9 cellular contexts compared by ENCODE assay signal in the genomic region with DNA sequence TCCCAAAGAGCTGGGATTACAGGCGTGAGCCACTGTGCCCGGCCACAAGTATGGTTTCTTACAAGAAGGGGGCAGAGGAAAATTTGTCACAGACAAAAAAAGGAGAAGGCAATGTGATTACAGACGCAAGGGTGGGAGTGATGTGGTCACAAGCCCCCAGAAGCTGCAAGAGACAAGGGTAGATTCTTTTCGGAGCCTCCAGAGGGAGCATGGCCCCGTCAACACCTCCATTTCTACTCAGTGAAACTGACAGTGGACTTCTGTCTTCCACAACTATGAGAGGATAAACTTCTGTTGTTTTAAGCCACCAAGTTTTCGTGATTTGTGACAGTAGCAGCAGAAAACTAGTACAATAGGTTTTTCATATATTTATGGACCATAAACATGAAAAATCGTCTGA. TPM values are rescaled to one million over a fixed set of nuclear protein-coding genes. Genes with fewer than 3 reads are reported as not detected.
DNase-seq lines count a peak whose midpoint lies in the region; ATAC-seq and TF ChIP-seq lines count a peak whose summit lies in the region.
"Had no signal": no experiment of that assay in that cellular context is flagged by ENCODE, and none has a peak within 500 bp of the region (broad histone marks: within the 10 kb centered on the region; RNA-seq: fewer than 3 reads in every experiment).

No MANE protein-coding gene starts in this region.

- H3K9me3 ChIP-seq in OCI-LY3 (ENCODE audit: insufficient read depth, low read length) (no peaks in the 10 kb centered on the region), fibroblast of lung (ENCODE audit: control insufficient read depth, insufficient read depth, low read depth, low read length) (no peaks in the 10 kb centered on the region), spleen (no peaks in the 10 kb centered on the region)
- H3K9me3 ChIP-seq: BLaER1 had no signal

- intact Hi-C loops in spleen (cut with DNase I; ENCODE audit: low total_unique reads) = loop anchor here (5.0 kb wide), 2 partner anchors 64 to 156 kb away; no protein-coding TSS in a partner anchor

- no peak for TF ChIP-seq POLR2A in spleen (IDR thresholded peaks at IDR 0.05)

- H3K27ac Mint-ChIP-seq in effector memory CD8-positive, alpha-beta T cell = no peak overlapping the region

- no peak overlapping the region for H3K27ac ChIP-seq in OCI-LY3 (ENCODE audit: low read length)
- no peak overlapping the region for H3K27ac ChIP-seq in fibroblast of lung (ENCODE audit: insufficient read depth, low read length)
- no peak overlapping the region for H3K27ac ChIP-seq in spleen
- H3K27ac ChIP-seq: BLaER1 had no signal

- DNase-seq in NCI-H748 (lab: John Stamatoyannopoulos, UW; ENCODE audit: unreplicated experiment) (peak; percentile 5), NCI-H748 treated with DMSO at 0.1 percent for 48 hours (lab: John Stamatoyannopoulos, UW) (no peak), fibroblast of lung (ENCODE audit: low read depth in 2 of 2) (peak; percentile 35 to 55), spleen (no peak), activated gamma-delta T cell treated with Interleukin-2 at 50 U/mL for 16 hours (no peak)
- no peak for DNase-seq in effector memory CD8-positive, alpha-beta T cell

- no peaks in the 10 kb centered on the region for H4K20me1 ChIP-seq in OCI-LY3 (ENCODE audit: insufficient read depth, low read length)
- H4K20me1 ChIP-seq in fibroblast of lung (ENCODE audit: control insufficient read depth, extremely low read depth, insufficient read depth, low read length) = no peaks in the 10 kb centered on the region

- H3K4me3 Mint-ChIP-seq in effector memory CD8-positive, alpha-beta T cell = no peak overlapping the region

- TF ChIP-seq CTCF in OCI-LY3 (IDR thresholded peaks at IDR 0.05; ENCODE audit: low read depth, low read length) (peak; percentile 49), fibroblast of lung (conservative IDR thresholded peaks at IDR 0.05 in 1 of 2, IDR thresholded peaks at IDR 0.05 in 1 of 2; ENCODE audit: low read depth in 1 of 2, low read length in 2 of 2) (peak; percentile 61 to 69), spleen (IDR thresholded peaks at IDR 0.05 in 8 of 11, conservative IDR thresholded peaks at IDR 0.05 in 3 of 11) (peak in 6 of 11 experiments; percentile 16 to 47 (median 28))

- H3K36me3 ChIP-seq in OCI-LY3 (replicated peaks; ENCODE audit: low read depth, low read length) (no peaks in the 10 kb centered on the region), fibroblast of lung (ENCODE audit: control insufficient read depth, insufficient read depth, low read length) (no peaks in the 10 kb centered on the region), spleen (no peaks in the 10 kb centered on the region)
- H3K36me3 ChIP-seq: BLaER1 had no signal

- H2AFZ ChIP-seq in OCI-LY3 (ENCODE audit: low read depth, low read length) = peak overlapping the region; percentile 41; the same call in 1 of the 2 replicates
- no peak overlapping the region for H2AFZ ChIP-seq in fibroblast of lung (ENCODE audit: low read length)

- ATAC-seq in GM18517 (IDR thresholded peaks at IDR 0.05; ENCODE audit: unreplicated experiment) = no peak
- ATAC-seq in effector memory CD8-positive, alpha-beta T cell (replicated peaks) = no peak

- H3K36me3 Mint-ChIP-seq in effector memory CD8-positive, alpha-beta T cell (ENCODE audit: insufficient read depth) = peaks cover 3% of the 10 kb centered on the region

- H3K9me3 Mint-ChIP-seq in effector memory CD8-positive, alpha-beta T cell = no peaks in the 10 kb centered on the region

- H3K27me3 ChIP-seq in OCI-LY3 (ENCODE audit: low read depth, low read length) (no peaks in the 10 kb centered on the region), fibroblast of lung (ENCODE audit: control insufficient read depth, insufficient read depth, low read length) (no peaks in the 10 kb centered on the region), spleen (replicated peaks in 1 of 7) (peaks cover 2 to 83% (median 36%) of the 10 kb centered on the region in 7 donors)

- 36 to 45% (median 41%) methylated on average over 7 of the region's 7 CpGs for WGBS in spleen, 5 donors

- H3K4me2 ChIP-seq in OCI-LY3 (ENCODE audit: low read length) (peak overlapping the region; percentile 64), fibroblast of lung (ENCODE audit: extremely low read depth, insufficient read depth, low read length) (no peak overlapping the region)
- H3K4me2 ChIP-seq: BLaER1 had no signal

- H3K4me1 Mint-ChIP-seq in effector memory CD8-positive, alpha-beta T cell (ENCODE audit: low read depth in 2 of 2) = peaks cover 3 to 5% of the 10 kb centered on the region in 2 donors

- H3K4me1 ChIP-seq in OCI-LY3 (ENCODE audit: low read length) = peaks cover 8% of the 10 kb centered on the region
- H3K4me1 ChIP-seq in fibroblast of lung (ENCODE audit: control insufficient read depth, extremely low read depth, insufficient read depth, low read length) = peaks cover 4% of the 10 kb centered on the region
- H3K4me1 ChIP-seq in spleen = peaks cover 8 to 44% (median 27%) of the 10 kb centered on the region in 6 donors

- H3K79me2 ChIP-seq in OCI-LY3 (ENCODE audit: low read length) (no peaks in the 10 kb centered on the region), fibroblast of lung (ENCODE audit: control insufficient read depth, insufficient read depth, low read length) (no peaks in the 10 kb centered on the region)

- H3K4me3 ChIP-seq in OCI-LY3 (ENCODE audit: low read length) (peak overlapping the region; percentile 40), fibroblast of lung (replicated peaks in 1 of 4; ENCODE audit: control extremely low read depth in 1 of 4, insufficient read depth in 1 of 4, low read depth in 3 of 4, low read length in 4 of 4) (no peak overlapping the region), spleen (no peak overlapping the region)
- H3K4me3 ChIP-seq: BLaER1 had no signal

- H3K27me3 Mint-ChIP-seq in effector memory CD8-positive, alpha-beta T cell = peaks cover 43 to 66% of the 10 kb centered on the region in 2 donors

- peak overlapping the region; percentile 26; the same call in 1 of the 2 replicates for H3K9ac ChIP-seq in OCI-LY3 (ENCODE audit: low read length)
- H3K9ac ChIP-seq in fibroblast of lung (ENCODE audit: insufficient read depth, low read length) = no peak overlapping the region
- H3K9ac ChIP-seq: BLaER1 had no signal

RNA-seq across cellular contexts. Expression of a gene that starts 2.1 kb away (rescaled TPM):
- 0.51 and 0.83 TPM in 2 replicates for total RNA-seq in fibroblast of lung
- polyA plus RNA-seq in fibroblast of lung = 1.5 and 1.9 TPM in 2 replicates
- 8.0 and 10.2 TPM in 2 replicates for polyA plus RNA-seq in fibroblast of lung (2012)
- polyA minus RNA-seq in fibroblast of lung (ENCODE audit: low replicate concordance) = 6.6 and 9.9 TPM in 2 replicates
- total RNA-seq in spleen = 10 to 100 TPM in 3 of 7 donors, 1 to 10 TPM in 4; 3.3 to 15.8 (median 9.8) TPM
- polyA plus RNA-seq in spleen = 1 to 10 TPM; 2.0 to 5.2 (median 2.4) TPM

Comparison
In these comparisons a context has a peak if more than half of its experiments do, and no peak if none do; other contexts are left out.
1. DNase-seq: peak in NCI-H748 (single experiment) and fibroblast of lung (2 of 2); none in NCI-H748 treated with DMSO at 0.1 percent for 48 hours (single experiment), spleen (single experiment), activated gamma-delta T cell treated with Interleukin-2 at 50 U/mL for 16 hours (single experiment) and effector memory CD8-positive, alpha-beta T cell (0 of 3).
2. Peak in every context shown above with its lines, with median percentiles within 50 percentile points of each other: CTCF ChIP-seq.